23 cellular contexts compared by ENCODE assay signal in the genomic region with DNA sequence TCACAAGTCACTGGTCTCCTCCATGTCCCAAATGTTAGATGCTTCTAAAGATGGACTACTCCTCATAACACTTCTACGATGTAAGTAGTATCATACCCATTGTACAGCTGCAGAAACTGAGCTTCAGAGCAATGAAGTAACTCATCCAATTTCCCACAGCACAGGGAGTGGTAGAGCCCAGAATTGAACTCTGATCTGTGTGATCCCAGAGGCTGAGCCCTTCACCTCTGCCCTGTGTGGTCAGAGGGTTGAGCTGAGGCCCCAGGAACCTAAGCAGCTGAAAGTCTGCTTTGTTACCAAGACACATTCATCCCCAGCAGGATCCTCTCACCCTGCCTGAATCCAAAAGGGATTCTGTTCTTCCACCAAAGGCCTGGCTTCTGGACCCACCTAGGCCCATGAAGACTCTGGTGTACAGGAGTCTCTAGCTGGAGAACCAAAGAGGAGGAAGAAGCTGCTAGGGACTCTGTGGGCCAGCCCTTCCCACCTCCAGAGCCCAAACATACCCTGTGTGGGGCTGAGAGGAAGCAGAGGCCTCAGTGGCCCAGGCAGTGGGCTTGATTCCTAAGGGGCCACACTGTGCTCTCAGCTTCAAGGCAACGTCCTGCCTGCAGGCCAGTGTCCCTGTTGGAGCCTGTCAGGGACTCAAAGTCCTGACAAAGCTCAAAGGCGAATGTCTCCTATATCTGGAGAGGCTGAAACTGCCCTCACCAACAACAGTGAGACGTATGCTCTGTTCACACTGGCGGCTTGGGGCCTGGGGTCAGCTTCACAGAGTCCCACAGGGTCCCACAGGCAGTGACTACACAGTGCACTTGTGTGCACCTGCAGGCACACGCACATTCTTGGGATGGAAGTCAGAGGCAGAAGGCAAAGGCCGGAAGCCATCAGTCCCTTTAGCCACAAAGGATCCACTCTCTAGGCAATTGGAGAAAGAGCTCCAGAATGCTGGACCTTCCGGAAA. TPM values are rescaled to one million over a fixed set of nuclear protein-coding genes. Genes with fewer than 3 reads are reported as not detected.
"Had no signal": no experiment of that assay in that cellular context is flagged by ENCODE, and none has a peak within 500 bp of the region (broad histone marks: within the 10 kb centered on the region; RNA-seq: fewer than 3 reads in every experiment).

No MANE protein-coding gene starts in this region.

- DNase-seq: activated CD4-positive, alpha-beta T cell treated with anti-CD3 and anti-CD28 coated beads for 1 hour; activated T-cell treated with anti-CD3 and anti-CD28 coated beads, Interleukin-2, amount 50 U/mL, for 24 hours; brain microvascular endothelial cell; central memory CD4-positive, alpha-beta T cell; dermis blood vessel endothelial cell; effector CD8-positive, alpha-beta T cell; erythroblast; foreskin fibroblast; heart right ventricle; left lung; natural killer cell; ovary; stimulated activated CD4-positive, alpha-beta T cell treated with anti-CD3 and anti-CD28 coated beads, Interleukin-1b, Interleukin-23, amount 100 ng/mL, for 48 hours; testis; trophoblast cell had no signal

- H3K27me3 ChIP-seq: ascending aorta, brain microvascular endothelial cell, heart right ventricle, left lung, neutrophil, ovary, right atrium auricular region, testis had no signal

- ATAC-seq: activated naive CD4-positive, alpha-beta T cell treated with anti-CD3 and anti-CD28 coated beads, Interleukin-2, amount 50 U/mL, for 72 hours; activated T-helper 17 cell treated with anti-CD3 and anti-CD28 coated beads, Interleukin-2, amount 50 U/mL, for 72 hours; heart right ventricle; left lung; natural killer cell had no signal

- H3K9me3 ChIP-seq: ascending aorta, heart right ventricle, left lung, neutrophil, ovary, prostate gland, right atrium auricular region, testis had no signal

- H3K36me3 ChIP-seq: ascending aorta, brain microvascular endothelial cell, heart right ventricle, left lung, neutrophil, ovary, prostate gland, right atrium auricular region had no signal

- H3K4me1 ChIP-seq: prostate gland had no signal

- FAIRE-seq: keratinocyte, TTC549 had no signal

- H3K4me3 ChIP-seq: ascending aorta, heart right ventricle, left lung, ovary, prostate gland, right atrium auricular region, testis had no signal

- H3K27ac ChIP-seq: ascending aorta, brain microvascular endothelial cell, heart right ventricle, left lung, neutrophil, ovary, prostate gland, right atrium auricular region, testis had no signal

RNA-seq across cellular contexts. Expression of gene NEK2, which starts 56.1 kb away (rescaled TPM):
- total RNA-seq: ascending aorta had no signal
